Comparison of ENCODE assay signal across 28 cellular contexts in the genomic region with DNA sequence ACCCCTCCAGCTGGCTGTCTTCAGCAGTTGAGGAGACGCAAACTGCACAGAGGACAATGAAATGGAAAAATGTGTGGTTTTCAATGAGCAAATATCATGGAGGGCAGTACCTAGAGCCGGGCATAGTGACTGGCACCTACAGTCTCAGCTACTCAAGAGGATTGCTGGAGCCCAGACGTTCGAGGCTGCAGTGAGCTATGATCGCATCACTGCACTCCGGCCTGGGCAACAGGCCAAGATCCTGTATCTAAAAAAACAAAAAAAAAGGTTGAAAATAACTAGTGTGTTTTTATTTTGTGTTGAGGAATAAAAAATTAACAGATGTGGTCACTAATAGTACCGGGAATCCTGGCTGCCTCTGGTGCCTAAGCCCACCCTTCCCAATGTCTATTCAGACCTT.
"Had no signal": no experiment of that assay in that cellular context is flagged by ENCODE, and none has a peak within 500 bp of the region (broad histone marks: within the 10 kb centered on the region; RNA-seq: fewer than 3 reads in every experiment).

No MANE protein-coding gene starts in this region.

- H3K27me3 ChIP-seq: breast epithelium, SJCRH30 had no signal

- H3K36me3 ChIP-seq: breast epithelium, SJCRH30 had no signal

- H3K27ac Mint-ChIP-seq: activated CD8-positive, alpha-beta T cell treated with anti-CD3 and anti-CD28 coated beads for 36 hours; activated naive CD4-positive, alpha-beta T cell treated with anti-CD3 and anti-CD28 coated beads, Interleukin-2, amount 10 ng/mL, durations not matched to agents 7 days and 5 days; activated naive CD8-positive, alpha-beta T cell treated with anti-CD3 and anti-CD28 coated beads for 36 hours; activated T-cell treated with anti-CD3 and anti-CD28 coated beads, Interleukin-2, amount 50 U/mL, for 72 hours; activated T-helper 2 cell treated with anti-CD3 and anti-CD28 coated beads, Interferon-gamma antibody, Interleukin-2, Interleukin-4, amounts not matched to agents 10 μg/mL and 5 μg/mL and 100 μg/mL, durations not matched to agents 14 hours and 24 hours and 36 hours had no signal

- ATAC-seq: activated CD8-positive, alpha-beta T cell treated with anti-CD3 and anti-CD28 coated beads for 36 hours; activated T-cell treated with anti-CD3 and anti-CD28 coated beads, Interleukin-2, amount 50 U/mL, for 72 hours; Panc1 had no signal

- H3K4me2 ChIP-seq: SK-N-SH had no signal

- H3K4me1 ChIP-seq: breast epithelium, SJCRH30 had no signal

- H3K9me3 ChIP-seq: SJCRH30, SK-N-SH had no signal

- H3K4me3 Mint-ChIP-seq: activated CD8-positive, alpha-beta T cell treated with anti-CD3 and anti-CD28 coated beads for 36 hours; activated naive CD4-positive, alpha-beta T cell treated with anti-CD3 and anti-CD28 coated beads, Interleukin-2, amount 10 ng/mL, durations not matched to agents 7 days and 5 days; activated naive CD8-positive, alpha-beta T cell treated with anti-CD3 and anti-CD28 coated beads for 36 hours; activated T-cell treated with anti-CD3 and anti-CD28 coated beads, Interleukin-2, amount 50 U/mL, for 72 hours had no signal

- H3K4me1 Mint-ChIP-seq: activated naive CD4-positive, alpha-beta T cell treated with anti-CD3 and anti-CD28 coated beads, Interleukin-2, amount 10 ng/mL, durations not matched to agents 7 days and 5 days; activated naive CD8-positive, alpha-beta T cell treated with anti-CD3 and anti-CD28 coated beads for 36 hours had no signal

- H3K36me3 Mint-ChIP-seq: activated naive CD4-positive, alpha-beta T cell treated with anti-CD3 and anti-CD28 coated beads, Interleukin-2, amount 10 ng/mL, durations not matched to agents 7 days and 5 days; activated naive CD8-positive, alpha-beta T cell treated with anti-CD3 and anti-CD28 coated beads for 36 hours had no signal

- H3K4me3 ChIP-seq: breast epithelium, coronary artery, SJCRH30 had no signal

- DNase-seq: activated CD4-positive, alpha-beta T cell treated with anti-CD3 and anti-CD28 coated beads for 4 hours; activated CD8-positive, alpha-beta memory T cell treated with anti-CD3 and anti-CD28 coated beads, Interleukin-2, amount 50 U/mL, for 4 hours; activated CD8-positive, alpha-beta T cell treated with anti-CD3 and anti-CD28 coated beads for 36 hours; activated gamma-delta T cell treated with Interleukin-2 at 50 U/mL for 16 hours; activated naive CD4-positive, alpha-beta T cell treated with anti-CD3 and anti-CD28 coated beads, Interleukin-2, amount 10 ng/mL, durations not matched to agents 7 days and 5 days; activated naive CD8-positive, alpha-beta T cell treated with anti-CD3 and anti-CD28 coated beads for 36 hours; activated T-cell treated with anti-CD3 and anti-CD28 coated beads, Interleukin-2, amount 50 U/mL, for 72 hours; caudate nucleus; Karpas-422; MM.1S; NCI-H1105; NCI-H1436 treated with DMSO at 0.1 percent for 48 hours; NCI-H1930; NCI-H226; NCI-H526; NCI-H774; NK-92 treated with Interleukin-12 subunit alpha and Interleukin-12 subunit beta, amount 100 ng/mL, for 24 hours; OCI-M1; Right ventricle myocardium superior; SJCRH30; SK-N-SH; T-helper 1 cell had no signal

- H3K9ac ChIP-seq: SK-N-SH had no signal

- H3K27me3 Mint-ChIP-seq: activated CD8-positive, alpha-beta T cell treated with anti-CD3 and anti-CD28 coated beads for 36 hours; activated naive CD4-positive, alpha-beta T cell treated with anti-CD3 and anti-CD28 coated beads, Interleukin-2, amount 10 ng/mL, durations not matched to agents 7 days and 5 days; activated naive CD8-positive, alpha-beta T cell treated with anti-CD3 and anti-CD28 coated beads for 36 hours had no signal

- H3K27ac ChIP-seq: breast epithelium, coronary artery, RWPE1, SJCRH30, VCaP had no signal
